Comparison of ENCODE assay signal across 8 cellular contexts in the genomic region with DNA sequence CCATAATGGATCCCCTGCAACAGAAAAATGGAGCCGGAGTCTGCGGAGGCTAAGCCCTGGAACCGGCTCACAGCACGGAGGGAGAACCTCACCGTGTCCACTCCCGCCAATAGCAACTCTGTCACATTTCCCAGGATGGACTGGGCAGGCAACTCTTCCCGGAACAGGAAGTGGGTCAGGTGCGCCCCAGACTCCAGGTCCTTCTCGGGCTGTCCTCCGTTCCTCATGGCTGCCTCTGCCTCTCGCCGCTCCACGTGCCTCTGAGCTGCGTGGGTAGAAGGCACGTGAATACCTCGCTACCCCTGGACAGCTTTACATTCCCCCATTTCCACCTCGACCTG. TPM values are rescaled to one million over a fixed set of nuclear protein-coding genes. Genes with fewer than 3 reads are reported as not detected.
DNase-seq lines count a peak whose midpoint lies in the region; ATAC-seq, FAIRE-seq and TF ChIP-seq lines count a peak whose summit lies in the region.

No MANE protein-coding gene starts in this region.

- H3K4me1 ChIP-seq in A549 (peaks cover 25% of the 10 kb centered on the region), iPS-20b (ENCODE audit: insufficient read depth, low read length) (peaks cover 9% of the 10 kb centered on the region; the same call in 1 of the 2 replicates), stomach smooth muscle (ENCODE audit: control insufficient read depth, insufficient read depth, low read length) (peaks cover 29% of the 10 kb centered on the region)

- DNase-seq in A549 (ENCODE audit: low read depth in 1 of 2, low spot score in 1 of 2) (no peak), ureter (ENCODE audit: low spot score) (no peak), mesenteric fat pad (ENCODE audit: low spot score) (no peak)

- H3K9ac ChIP-seq in iPS-20b (ENCODE audit: low read depth, low read length) (peak overlapping the region; percentile 55; the same call in 1 of the 2 replicates), stomach smooth muscle (ENCODE audit: low read length in 2 of 2) (no peak overlapping the region)

- POLR2A ChIA-PET in A549 (lab: Yijun Ruan, JAX) = interaction anchor here (1.1 kb wide), 1 partner anchor 39 kb away, joined by 3 read pairs; no protein-coding TSS in a partner anchor

- FAIRE-seq in A549 (lab: Jason Lieb, UNC) = no peak

- CTCF ChIA-PET in A549 (lab: Yijun Ruan, JAX) = interaction anchor here (0.8 to 8.0 kb wide), 6 partner anchors 9 to 141 kb away, joined by 3 to 117 read pairs (median 5); partner anchors contain the start of genes MARCHF9 and TSFM

- TF ChIP-seq POLR2A in A549 (IDR thresholded peaks at IDR 0.05; ENCODE audit: low read length) = no peak

- H3K36me3 ChIP-seq in iPS-20b (ENCODE audit: insufficient read depth, low read depth, low read length) (peaks cover 19% of the 10 kb centered on the region), stomach smooth muscle (ENCODE audit: control insufficient read depth in 2 of 2, insufficient read depth in 2 of 2, low read length in 2 of 2) (peaks cover 0 to 8% of the 10 kb centered on the region in 2 donors)

- WGBS in A549 (ENCODE audit: missing lambda C conversion rate) = 44% methylated on average over 17 of the region's 17 CpGs

- H3K27me3 ChIP-seq in iPS-20b (ENCODE audit: insufficient read depth, low read length) = peaks cover 69% of the 10 kb centered on the region
- peaks cover 46 to 48% of the 10 kb centered on the region in 2 donors for H3K27me3 ChIP-seq in stomach smooth muscle (ENCODE audit: control insufficient read depth in 1 of 2, insufficient read depth in 2 of 2, low read length in 2 of 2)

- H3K27ac ChIP-seq in A549 (peak overlapping the region; percentile 62 to 88; a peak in 5 of 6 replicates), VCaP (peak overlapping the region; percentile 56; the same call in 1 of the 2 replicates), iPS-20b (ENCODE audit: low read length) (no peak overlapping the region), stomach smooth muscle (ENCODE audit: low read length) (no peak overlapping the region)

- H3K9me3 ChIP-seq in A549 = no peaks in the 10 kb centered on the region
- H3K9me3 ChIP-seq in iPS-20b (ENCODE audit: insufficient read depth, low read depth, low read length) = no peaks in the 10 kb centered on the region
- no peaks in the 10 kb centered on the region for H3K9me3 ChIP-seq in stomach smooth muscle (ENCODE audit: control insufficient read depth in 2 of 2, low read length in 2 of 2)

- TF ChIP-seq EP300 in A549 (IDR thresholded peaks at IDR 0.05) = no peak

- H3K4me3 ChIP-seq in A549 (peak overlapping the region; percentile 52), iPS-20b (ENCODE audit: low read length) (peak overlapping the region; percentile 82), stomach smooth muscle (ENCODE audit: low read length in 2 of 2) (peak overlapping the region; percentile 21 to 74)

- ATAC-seq in A549 (peak; percentile 0 to 2; a peak in 1 of 6 replicates), GM19351 (IDR thresholded peaks at IDR 0.05; ENCODE audit: unreplicated experiment) (peak; percentile 1), HG02981 (IDR thresholded peaks at IDR 0.05; ENCODE audit: unreplicated experiment) (no peak)

- H3K4me2 ChIP-seq in A549 = peak overlapping the region; percentile 98

- no peak for TF ChIP-seq RAD21 in A549 (conservative IDR thresholded peaks at IDR 0.05 in 1 of 2, IDR thresholded peaks at IDR 0.05 in 1 of 2)

- TF ChIP-seq CTCF in A549 (IDR thresholded peaks at IDR 0.05) (no peak), VCaP (conservative IDR thresholded peaks at IDR 0.05) (no peak)

TF ChIP-seq in A549, 52 proteins besides CTCF, POLR2A, EP300 and RAD21:
- TF ChIP-seq ZC3H11A (IDR thresholded peaks at IDR 0.05) (no peak), FOSB (CRISPR knock-in tag; IDR thresholded peaks at IDR 0.05) (no peak), CHD2 (IDR thresholded peaks at IDR 0.05; ENCODE audit: low read length, partially characterized antibody) (no peak), MYC (IDR thresholded peaks at IDR 0.05; ENCODE audit: borderline replicate concordance, low read length) (no peak), PBX3 (IDR thresholded peaks at IDR 0.05) (no peak), SMC3 (IDR thresholded peaks at IDR 0.05) (no peak), JUNB (IDR thresholded peaks at IDR 0.05) (no peak), CBX2 (IDR thresholded peaks at IDR 0.05; ENCODE audit: borderline replicate concordance, low read depth) (no peak), HDAC2 (IDR thresholded peaks at IDR 0.05) (no peak), RARB (CRISPR knock-in tag; IDR thresholded peaks at IDR 0.05) (no peak), ELK1 (IDR thresholded peaks at IDR 0.05; ENCODE audit: low read depth, low read length) (no peak), BCL3 (IDR thresholded peaks at IDR 0.05) (no peak), MAFK (IDR thresholded peaks at IDR 0.05; ENCODE audit: partially characterized antibody) (no peak), GATA3 (IDR thresholded peaks at IDR 0.05; ENCODE audit: borderline replicate concordance) (no peak), FOSL2 (IDR thresholded peaks at IDR 0.05) (no peak), FOSL2 (CRISPR knock-in tag; IDR thresholded peaks at IDR 0.05) (no peak), PHF8 (IDR thresholded peaks at IDR 0.05; ENCODE audit: borderline replicate concordance, low read depth) (no peak)
TF ChIP-seq in A549: peak in this region for 0.

RNA-seq across cellular contexts. Expression of gene CYP27B1, which starts 2.2 kb away (rescaled TPM):
- polyA plus RNA-seq in A549 (2011; rRNA removed) (1.8 and 1.9 TPM in 2 replicates), A549 (2017; fragmentation: RNase III; extraction: RNeasy Plus Mini Kit Qiagen cat#74134 plus additional on column Dnase treatment) (1.9 to 2.9 TPM (median 2.3 TPM) in 3 replicates)
- polyA plus RNA-seq in A549 (2012; cell fraction: cytosol; rRNA removed) = 2.6 and 3.0 TPM in 2 replicates
- 22.0 and 26.2 TPM in 2 replicates for polyA plus RNA-seq in A549 (2012; cell fraction: nucleus; rRNA removed)
- 1.5 and 2.0 TPM in 2 replicates for polyA minus RNA-seq in A549 (2011; rRNA and poly(A)+ RNA removed)
- total RNA-seq in ureter (1.6 TPM), mesenteric fat pad (1.8 TPM)

RNA-seq across cellular contexts. Expression of gene METTL1, which starts 7.3 kb away (rescaled TPM):
- 60.2 and 71.3 TPM in 2 replicates for polyA plus RNA-seq in A549 (2011; rRNA removed)
- polyA plus RNA-seq in A549 (2012; cell fraction: cytosol; rRNA removed) = 68.2 and 69.2 TPM in 2 replicates
- polyA plus RNA-seq in A549 (2012; cell fraction: nucleus; rRNA removed) = 72.4 and 97.7 TPM in 2 replicates
- 55.2 to 64.9 TPM (median 63.0 TPM) in 3 replicates for polyA plus RNA-seq in A549 (2017; fragmentation: RNase III; extraction: RNeasy Plus Mini Kit Qiagen cat#74134 plus additional on column Dnase treatment)
- 81.3 and 95.3 TPM in 2 replicates for polyA minus RNA-seq in A549 (2011; rRNA and poly(A)+ RNA removed)
- 50.1 TPM for total RNA-seq in ureter
- 32.8 TPM for total RNA-seq in mesenteric fat pad

RNA-seq across cellular contexts. Expression of gene EEF1AKMT3, which starts 7.8 kb away (rescaled TPM):
- polyA plus RNA-seq in A549 (2011; rRNA removed) (13.8 and 15.8 TPM in 2 replicates), A549 (2017; fragmentation: RNase III; extraction: RNeasy Plus Mini Kit Qiagen cat#74134 plus additional on column Dnase treatment) (6.2 to 8.0 TPM (median 7.3 TPM) in 3 replicates)
- 6.9 and 8.3 TPM in 2 replicates for polyA plus RNA-seq in A549 (2012; cell fraction: cytosol; rRNA removed)
- 3.9 and 4.3 TPM in 2 replicates for polyA plus RNA-seq in A549 (2012; cell fraction: nucleus; rRNA removed)
- polyA minus RNA-seq in A549 (2011; rRNA and poly(A)+ RNA removed) = 12.2 and 13.1 TPM in 2 replicates
- total RNA-seq in ureter (9.8 TPM), mesenteric fat pad (7.2 TPM)

RNA-seq across cellular contexts. Expression of gene MARCHF9, which starts 9.7 kb away (rescaled TPM):
- polyA plus RNA-seq in A549 (2011; rRNA removed) (7.2 and 8.4 TPM in 2 replicates), A549 (2017; fragmentation: RNase III; extraction: RNeasy Plus Mini Kit Qiagen cat#74134 plus additional on column Dnase treatment) (4.7 to 6.8 TPM (median 5.9 TPM) in 3 replicates)
- polyA plus RNA-seq in A549 (2012; cell fraction: cytosol; rRNA removed) = 4.5 and 5.5 TPM in 2 replicates
- 7.2 and 7.3 TPM in 2 replicates for polyA plus RNA-seq in A549 (2012; cell fraction: nucleus; rRNA removed)
- 7.7 and 9.8 TPM in 2 replicates for polyA minus RNA-seq in A549 (2011; rRNA and poly(A)+ RNA removed)
- total RNA-seq in ureter (12.1 TPM), mesenteric fat pad (11.3 TPM)

RNA-seq across cellular contexts. Expression of gene CDK4, which starts 12.5 kb away (rescaled TPM):
- polyA plus RNA-seq in A549 (2011; rRNA removed) (226 and 289 TPM in 2 replicates), A549 (2017; fragmentation: RNase III; extraction: RNeasy Plus Mini Kit Qiagen cat#74134 plus additional on column Dnase treatment) (226 to 255 TPM (median 229 TPM) in 3 replicates)
- 345 and 419 TPM in 2 replicates for polyA plus RNA-seq in A549 (2012; cell fraction: cytosol; rRNA removed)
- 211 and 266 TPM in 2 replicates for polyA plus RNA-seq in A549 (2012; cell fraction: nucleus; rRNA removed)
- polyA minus RNA-seq in A549 (2011; rRNA and poly(A)+ RNA removed) = 187 and 240 TPM in 2 replicates
- total RNA-seq in ureter (86.5 TPM), mesenteric fat pad (87.0 TPM)

Comparison
In these comparisons a context has a peak if more than half of its experiments do, and no peak if none do; other contexts are left out.
1. H3K27ac ChIP-seq: peak in A549 (2 of 2) and VCaP (single experiment); none in iPS-20b (single experiment) and stomach smooth muscle (single experiment).
2. Peak in every context shown above with its lines, with median percentiles within 50 percentile points of each other: H3K4me3 ChIP-seq.